ENCODE assay signal across 10 cellular contexts in the genomic region with DNA sequence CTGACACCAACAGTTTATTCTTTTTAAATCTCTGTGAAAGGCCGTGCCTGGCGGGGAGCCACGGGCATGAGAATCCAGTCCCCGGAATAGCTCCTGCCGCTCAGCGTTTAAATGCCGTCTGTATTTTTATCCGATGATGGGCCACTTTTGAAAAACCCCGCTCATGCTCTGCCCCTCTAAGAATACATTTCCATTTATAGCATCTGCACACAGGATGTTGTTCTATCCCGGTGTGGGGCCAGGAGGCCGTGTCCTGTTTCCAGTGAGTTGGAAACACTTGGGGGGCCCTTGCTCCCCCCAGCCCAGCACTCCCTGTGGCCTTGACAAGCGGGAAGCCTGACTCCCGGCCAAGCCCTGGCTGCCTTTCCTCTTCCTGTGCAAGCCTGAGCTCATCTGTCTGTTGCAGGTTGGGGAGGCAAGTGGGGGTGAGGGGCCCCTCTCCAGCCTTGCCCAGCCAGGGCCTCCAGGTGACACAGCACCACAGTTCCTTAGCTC. TPM values are rescaled to one million over a fixed set of nuclear protein-coding genes. Genes with fewer than 3 reads are reported as not detected.
DNase-seq lines count a peak whose midpoint lies in the region; ATAC-seq and TF ChIP-seq lines count a peak whose summit lies in the region.
"Had no signal": no experiment of that assay in that cellular context is flagged by ENCODE, and none has a peak within 500 bp of the region (broad histone marks: within the 10 kb centered on the region; RNA-seq: fewer than 3 reads in every experiment).

No MANE protein-coding gene starts in this region.

- no peaks in the 10 kb centered on the region for H3K9me3 ChIP-seq in suprapubic skin

- 24% methylated on average over 13 of the region's 13 CpGs for WGBS in suprapubic skin

- H3K4me3 ChIP-seq in suprapubic skin = no peak overlapping the region

- peak; percentile 28 for TF ChIP-seq EP300 in suprapubic skin (IDR thresholded peaks at IDR 0.05)

- H3K27ac Mint-ChIP-seq in mesothelial cell of epicardium = peak overlapping the region; percentile 86

- no peaks in the 10 kb centered on the region for H3K9me3 Mint-ChIP-seq in mesothelial cell of epicardium

- H3K4me3 Mint-ChIP-seq in mesothelial cell of epicardium = no peak overlapping the region

- no peak for DNase-seq in RWPE1 (ENCODE audit: low spot score)
- peak; percentile 69 for DNase-seq in fibroblast of gingiva (ENCODE audit: low read depth)
- DNase-seq in mesothelial cell of epicardium (ENCODE audit: low spot score in 2 of 2, unreplicated experiment in 2 of 2) = no peak
- DNase-seq in suprapubic skin (ENCODE audit: low spot score in 2 of 2) = peak in 1 of 2 donors; percentile 83
- no peak for DNase-seq in NCI-H526 treated with DMSO at 0.1 percent for 48 hours (lab: John Stamatoyannopoulos, UW)
- no peak for DNase-seq in SW480 (ENCODE audit: low spot score)
- DNase-seq: effector CD4-positive, alpha-beta T cell; stimulated activated CD4-positive, alpha-beta T cell treated with anti-CD3 and anti-CD28 coated beads, Interleukin-12 subunit alpha, Interleukin-12 subunit beta, amount 100 ng/mL, for 4 hours had no signal

- peaks cover 17% of the 10 kb centered on the region for H3K4me1 Mint-ChIP-seq in mesothelial cell of epicardium

- no peaks in the 10 kb centered on the region for H3K27me3 Mint-ChIP-seq in mesothelial cell of epicardium (ENCODE audit: low read depth)

- ATAC-seq in HG03521 (IDR thresholded peaks at IDR 0.05; ENCODE audit: unreplicated experiment) (no peak), GM21360 (IDR thresholded peaks at IDR 0.05; ENCODE audit: unreplicated experiment) (no peak)

- TF ChIP-seq CTCF in RWPE1 (conservative IDR thresholded peaks at IDR 0.05; ENCODE audit: low read depth) (no peak), mesothelial cell of epicardium (IDR thresholded peaks at IDR 0.05; ENCODE audit: unreplicated experiment) (no peak), suprapubic skin (IDR thresholded peaks at IDR 0.05) (no peak)

- H3K27me3 ChIP-seq in suprapubic skin = no peaks in the 10 kb centered on the region

- H3K36me3 ChIP-seq in suprapubic skin = no peaks in the 10 kb centered on the region

- POLR2A ChIA-PET in RWPE1 (lab: Yijun Ruan, JAX; ENCODE audit: low non-redundant PET) = no interaction called here

- TF ChIP-seq POLR2A in suprapubic skin (IDR thresholded peaks at IDR 0.05) = no peak

- peaks cover 61% of the 10 kb centered on the region for H3K4me1 ChIP-seq in suprapubic skin

- CTCF ChIA-PET in RWPE1 (lab: Yijun Ruan, JAX) = interaction anchor here (0.5 to 1.0 kb wide), 4 partner anchors 60 to 166 kb away, joined by 3 to 5 read pairs (median 3); no protein-coding TSS in a partner anchor

- H3K27ac ChIP-seq in RWPE1 = peak overlapping the region; percentile 98
- peak overlapping the region; percentile 90 for H3K27ac ChIP-seq in suprapubic skin

- H3K36me3 Mint-ChIP-seq in mesothelial cell of epicardium = no peaks in the 10 kb centered on the region

RNA-seq across cellular contexts. Expression of a gene that starts 39.0 kb away (rescaled TPM):
- 107 to 110 TPM (median 109 TPM) in 3 replicates for total RNA-seq in mesothelial cell of epicardium
- total RNA-seq in suprapubic skin = 100 to 1,000 TPM in 1 of 4 donors, 10 to 100 TPM in 3; 81.2 to 106 (median 91.8) TPM
